ENCODE assay signal across 17 cellular contexts in the genomic region with DNA sequence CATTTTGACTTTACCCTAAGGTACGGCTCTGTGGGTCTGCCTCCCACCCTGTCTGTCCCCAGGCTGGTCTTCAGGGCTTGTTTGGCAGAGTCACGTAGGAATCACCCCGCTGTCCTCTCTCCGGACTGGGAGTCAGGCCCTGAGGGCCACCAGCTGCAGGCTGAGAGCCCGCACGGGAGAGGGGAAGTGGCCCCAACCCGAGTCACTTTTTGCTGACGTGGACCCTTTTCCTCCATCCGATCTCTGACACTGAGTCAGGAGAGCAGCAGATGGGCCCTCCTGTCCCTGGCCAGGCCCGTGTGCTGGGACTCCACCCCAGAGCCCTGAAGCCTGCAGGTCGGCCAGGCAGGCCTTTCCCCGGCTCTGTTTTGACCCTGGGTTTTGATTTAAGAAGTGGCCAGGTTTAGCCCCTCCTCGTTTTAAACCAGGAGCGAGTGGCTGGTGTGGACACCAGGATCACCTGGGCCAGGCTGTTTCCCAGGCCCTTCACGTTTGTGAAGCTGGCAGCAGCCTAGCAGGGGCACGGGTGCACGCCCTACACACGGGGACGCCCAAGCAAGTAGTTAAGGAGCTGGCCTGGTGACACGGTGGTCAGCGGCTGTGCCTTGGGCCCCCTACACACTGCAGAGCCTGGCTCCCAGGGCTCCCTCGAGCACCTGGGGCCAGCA. TPM values are rescaled to one million over a fixed set of nuclear protein-coding genes. Genes with fewer than 3 reads are reported as not detected.
"Had no signal": no experiment of that assay in that cellular context is flagged by ENCODE, and none has a peak within 500 bp of the region (broad histone marks: within the 10 kb centered on the region; RNA-seq: fewer than 3 reads in every experiment).

No MANE protein-coding gene starts in this region.

- H3K27me3 ChIP-seq: gastrocnemius medialis, heart right ventricle, suprapubic skin, transverse colon had no signal

- ATAC-seq: activated naive CD8-positive, alpha-beta T cell treated with anti-CD3 and anti-CD28 coated beads, Interleukin-2, amount 50 U/mL, for 24 hours; activated T-cell treated with anti-CD3 and anti-CD28 coated beads, Interleukin-2, amount 50 U/mL, for 4 hours; lower lobe of right lung; stimulated activated naive CD8-positive, alpha-beta T cell treated with anti-CD3 and anti-CD28 coated beads, Interleukin-15, amount 100 ng/mL, for 72 hours had no signal

- H3K27ac ChIP-seq: gastrocnemius medialis, lower lobe of right lung, suprapubic skin, transverse colon had no signal

- H3K4me1 ChIP-seq: transverse colon had no signal

- H3K4me3 ChIP-seq: gastrocnemius medialis, heart right ventricle, lower lobe of right lung, suprapubic skin, transverse colon had no signal

- H3K9me3 ChIP-seq: gastrocnemius medialis, heart right ventricle, lower lobe of right lung, suprapubic skin, transverse colon had no signal

- DNase-seq: activated CD4-positive, alpha-beta T cell treated with anti-CD3 and anti-CD28 coated beads, Interleukin-2, amount 10 ng/mL, durations not matched to agents 24 days and 14 days; activated CD8-positive, alpha-beta memory T cell treated with anti-CD3 and anti-CD28 coated beads, Interleukin-2, amount 50 U/mL, for 4 hours; activated naive CD4-positive, alpha-beta T cell treated with anti-CD3 and anti-CD28 coated beads for 36 hours; activated naive CD8-positive, alpha-beta T cell treated with anti-CD3 and anti-CD28 coated beads, Interleukin-2, amount 50 U/mL, for 24 hours; activated T-cell treated with anti-CD3 and anti-CD28 coated beads, Interleukin-2, amount 50 U/mL, for 4 hours; anterior cingulate cortex; central memory CD4-positive, alpha-beta T cell; gastrocnemius medialis; lower lobe of right lung; midbrain; occipital lobe; small intestine; stimulated activated CD4-positive, alpha-beta T cell treated with anti-CD3 and anti-CD28 coated beads, Interleukin-4, amount 100 ng/mL, for 1 hour; stimulated activated naive CD8-positive, alpha-beta T cell treated with anti-CD3 and anti-CD28 coated beads, Interleukin-15, amount 100 ng/mL, for 72 hours; transverse colon had no signal

RNA-seq across cellular contexts. Expression of a gene that starts 12.5 kb away (rescaled TPM):
- total RNA-seq: gastrocnemius medialis had no signal
